Comparison of ENCODE assay signal across 7 cellular contexts in genomic region chr14:103527408-103528157, GRCh38. TPM values are rescaled to one million over a fixed set of nuclear protein-coding genes. Genes with fewer than 3 reads are reported as not detected.
DNase-seq lines count a peak whose midpoint lies in the region; ATAC-seq and TF ChIP-seq lines count a peak whose summit lies in the region.

No MANE protein-coding gene starts in this region.

- H3K9me2 ChIP-seq in GM23248 (ENCODE audit: insufficient read depth), result no peaks in the 10 kb centered on the region

- peaks cover 30% of the 10 kb centered on the region for H3K79me2 ChIP-seq in GM23248 (ENCODE audit: insufficient read depth)

- in situ Hi-C loops in GM23248 (cut with MboI), result no loop called here
- in situ Hi-C loops in Panc1 (cut with HindIII; ENCODE audit: low pct_unique_long_range_greater_than_20kb, low sequenced_read_pairs), result no loop called here

- ATAC-seq in GM18502 (IDR thresholded peaks at IDR 0.05; ENCODE audit: poor library complexity, unreplicated experiment) (peak; percentile 68), Panc1 (peak; percentile 18; the same call in 1 of the 2 replicates), esophagus mucosa (peak; percentile 12)

- no peak for TF ChIP-seq CTCF in Panc1 (IDR thresholded peaks at IDR 0.05)

- DNase-seq in GM23248 (peak; percentile 89), Panc1 (ENCODE audit: low read depth, low spot score) (no peak), DMS114 treated with DMSO at 0.1 percent for 48 hours (lab: John Stamatoyannopoulos, UW; ENCODE audit: unreplicated experiment) (no peak), medulla oblongata (ENCODE audit: extremely low spot score) (no peak)

- H3K27ac ChIP-seq in GM23248, result peak overlapping the region; percentile 84
- peak overlapping the region; percentile 89 for H3K27ac ChIP-seq in Panc1 (ENCODE audit: low read length)

- WGBS in GM23248 (ENCODE audit: low coverage in 1 of 2, low lambda C conversion rate in 2 of 2, missing lambda C conversion rate in 2 of 2), 2 experiments, result 50 to 58% methylated on average over 13 to 14 of the region's 14 CpGs

- peak overlapping the region; percentile 88 for H3K9ac ChIP-seq in GM23248
- H3K9ac ChIP-seq in skeletal muscle satellite cell (ENCODE audit: low read depth, low read length), result peak overlapping the region; percentile 90

- POLR2A ChIA-PET in Panc1 (lab: Charles Lee), result no interaction called here

- H3K9me3 ChIP-seq in GM23248 (ENCODE audit: low read depth) (no peaks in the 10 kb centered on the region), Panc1 (ENCODE audit: control insufficient read depth, insufficient read depth, low read depth, low read length) (no peaks in the 10 kb centered on the region), skeletal muscle satellite cell (replicated peaks; ENCODE audit: low read length) (no peaks in the 10 kb centered on the region)

- H3K4me2 ChIP-seq in GM23248 (ENCODE audit: unreplicated experiment), result peak overlapping the region; percentile 92
- peak overlapping the region; percentile 98 for H3K4me2 ChIP-seq in skeletal muscle satellite cell (ENCODE audit: low read length)

- BruUV-seq in Panc1 (replicated peaks; lab: Mats Ljungman, UMichigan), result no TSS peak

- intact Hi-C loops in Panc1 (cut with micrococcal nuclease; ENCODE audit: unreplicated experiment), result no loop called here

- H3K36me3 ChIP-seq in GM23248 (ENCODE audit: low read depth), result no peaks in the 10 kb centered on the region
- H3K36me3 ChIP-seq in Panc1 (ENCODE audit: control insufficient read depth, insufficient read depth, low read length), result peaks cover 4% of the 10 kb centered on the region; the same call in 1 of the 2 replicates
- peaks cover 3% of the 10 kb centered on the region for H3K36me3 ChIP-seq in skeletal muscle satellite cell (ENCODE audit: insufficient read depth, low read length)

- H3K4me1 ChIP-seq in GM23248 (ENCODE audit: insufficient read depth) (peaks cover 20% of the 10 kb centered on the region; the same call in 1 of the 2 replicates), Panc1 (ENCODE audit: control insufficient read depth, insufficient read depth, low read length) (peaks cover 39% of the 10 kb centered on the region), skeletal muscle satellite cell (ENCODE audit: control insufficient read depth, insufficient read depth, low read length) (peaks cover 32% of the 10 kb centered on the region)

- CTCF ChIA-PET in Panc1 (lab: Charles Lee), result interaction anchor here (1.5 kb wide), 1 partner anchor 9 kb away, joined by 7 read pairs; no protein-coding TSS in a partner anchor

- H2AFZ ChIP-seq in GM23248, result 0 out of 2 replicates have a peak overlapping the region, but pooled peaks have one; percentile 47

- no peaks in the 10 kb centered on the region for H4K20me1 ChIP-seq in GM23248 (ENCODE audit: insufficient read depth)

- H3K27me3 ChIP-seq in GM23248 (replicated peaks; ENCODE audit: insufficient read depth) (no peaks in the 10 kb centered on the region), Panc1 (ENCODE audit: control insufficient read depth, insufficient read depth, low read length) (no peaks in the 10 kb centered on the region), skeletal muscle satellite cell (ENCODE audit: control insufficient read depth, insufficient read depth, low read length) (peaks cover 16% of the 10 kb centered on the region)

- H3F3A ChIP-seq in GM23248 (ENCODE audit: insufficient read depth), result peaks cover 5% of the 10 kb centered on the region; the same call in 1 of the 2 replicates

- H3K4me3 ChIP-seq in GM23248 (peak overlapping the region; percentile 89), Panc1 (ENCODE audit: low read depth in 2 of 2, low read length in 2 of 2) (peak overlapping the region; percentile 90 to 94), skeletal muscle satellite cell (ENCODE audit: low read length) (peak overlapping the region; percentile 100)

RNA-seq across cellular contexts. Expression of gene TRMT61A, which starts 1.4 kb away (rescaled TPM):
- total RNA-seq in GM23248 (2014; rRNA removed; shearing (Covaris generic)), result 13.2 and 15.0 TPM in 2 replicates
- 12.7 and 13.3 TPM in 2 replicates for polyA plus RNA-seq in GM23248 (2016; fragmentation: Nextera tagmentation; extraction: Ambion mirVana)
- 22.9 TPM for total RNA-seq in Panc1 (2021; ENCODE audit: unreplicated experiment)
- polyA plus RNA-seq in Panc1 (2012; ENCODE audit: insufficient read length), result 23.8 TPM
- 6.1 TPM for total RNA-seq in esophagus mucosa
- total RNA-seq in skeletal muscle satellite cell (2012; rRNA removed), result 14.9 and 17.0 TPM in 2 replicates

RNA-seq across cellular contexts. Expression of gene CKB, which starts 5.0 kb away (rescaled TPM):
- total RNA-seq in GM23248 (2014; rRNA removed; shearing (Covaris generic)), result 18.5 and 27.2 TPM in 2 replicates
- 28.0 and 32.2 TPM in 2 replicates for polyA plus RNA-seq in GM23248 (2016; fragmentation: Nextera tagmentation; extraction: Ambion mirVana)
- 436 TPM for total RNA-seq in Panc1 (2021; ENCODE audit: unreplicated experiment)
- 1,631 TPM for polyA plus RNA-seq in Panc1 (2012; ENCODE audit: insufficient read length)
- total RNA-seq in esophagus mucosa, result 17.8 TPM
- total RNA-seq in skeletal muscle satellite cell (2012; rRNA removed), result 22.1 and 70.3 TPM in 2 replicates

RNA-seq across cellular contexts. Expression of gene BAG5, which starts 34.9 kb away (rescaled TPM):
- 23.9 and 25.8 TPM in 2 replicates for total RNA-seq in GM23248 (2014; rRNA removed; shearing (Covaris generic))
- polyA plus RNA-seq in GM23248 (2016; fragmentation: Nextera tagmentation; extraction: Ambion mirVana), result 28.6 and 29.1 TPM in 2 replicates
- 22.5 TPM for total RNA-seq in Panc1 (2021; ENCODE audit: unreplicated experiment)
- 9.1 TPM for polyA plus RNA-seq in Panc1 (2012; ENCODE audit: insufficient read length)
- 23.6 TPM for total RNA-seq in esophagus mucosa
- total RNA-seq in skeletal muscle satellite cell (2012; rRNA removed), result 24.0 and 28.1 TPM in 2 replicates

RNA-seq across cellular contexts. Expression of gene COA8, which starts 35.2 kb away (rescaled TPM):
- total RNA-seq in GM23248 (2014; rRNA removed; shearing (Covaris generic)), result 28.9 and 45.8 TPM in 2 replicates
- 96.3 and 108 TPM in 2 replicates for polyA plus RNA-seq in GM23248 (2016; fragmentation: Nextera tagmentation; extraction: Ambion mirVana)
- 42.2 TPM for total RNA-seq in Panc1 (2021; ENCODE audit: unreplicated experiment)
- polyA plus RNA-seq in Panc1 (2012; ENCODE audit: insufficient read length), result 34.1 TPM
- total RNA-seq in esophagus mucosa, result 30.3 TPM
- 17.0 and 17.2 TPM in 2 replicates for total RNA-seq in skeletal muscle satellite cell (2012; rRNA removed)

Comparison
In these comparisons a context has a peak if more than half of its experiments do, and no peak if none do; other contexts are left out.
1. ATAC-seq: peak in every context shown above with its lines; median percentile 68 in GM18502; 18 in Panc1; 12 in esophagus mucosa.
2. RNA of gene CKB, which starts 5.0 kb away (total RNA-seq): 436 TPM in Panc1 (single experiment); 18.5 to 27.2 TPM in GM23248 and 17.8 TPM in esophagus mucosa (single experiment); every median in the first group is over 10 times any median in the second.
3. Peak in every context shown above with its lines, with median percentiles within 50 percentile points of each other: H3K4me3 ChIP-seq.